8 cellular contexts compared by ENCODE assay signal in the genomic region with DNA sequence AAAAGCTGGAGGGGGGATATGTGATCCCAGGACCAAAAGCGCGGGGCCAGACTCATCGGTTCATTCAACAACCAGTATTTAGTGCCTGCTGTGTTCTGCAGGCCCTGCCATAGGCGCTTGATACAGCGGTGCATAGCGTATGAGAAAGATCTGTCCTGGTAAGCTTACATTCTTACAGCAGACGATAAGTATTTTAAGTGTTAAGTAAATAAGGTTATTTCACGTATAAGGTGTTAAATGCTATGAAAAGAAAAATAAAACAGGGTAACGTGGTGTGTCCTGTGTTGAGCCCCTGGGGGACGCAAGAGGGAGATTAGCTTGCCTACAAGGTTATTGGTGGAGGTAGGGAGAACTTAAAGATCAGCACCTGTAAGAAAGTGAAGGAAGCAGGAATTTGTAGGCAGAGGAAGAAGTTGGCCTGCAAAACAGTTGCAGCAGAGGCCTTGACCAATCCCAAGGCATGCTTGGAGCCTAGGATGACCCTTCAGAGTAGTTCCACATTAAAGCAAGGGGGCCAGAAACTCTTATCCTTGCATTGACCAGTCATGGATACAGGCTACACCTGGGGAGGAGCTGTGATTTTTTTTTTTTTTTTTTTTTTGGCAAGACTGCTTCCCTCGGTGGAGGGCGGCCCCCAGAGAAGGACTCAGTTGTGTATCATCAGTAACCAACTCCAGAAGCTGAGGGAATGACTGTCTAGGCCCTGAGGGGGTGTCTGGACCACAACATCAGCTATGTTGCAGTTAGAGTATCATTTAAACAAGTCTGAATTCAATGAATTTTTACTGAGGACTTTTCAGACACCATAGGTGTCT. TPM values are rescaled to one million over a fixed set of nuclear protein-coding genes. Genes with fewer than 3 reads are reported as not detected.
DNase-seq lines count a peak whose midpoint lies in the region; ATAC-seq, FAIRE-seq and TF ChIP-seq lines count a peak whose summit lies in the region.

No MANE protein-coding gene starts in this region.

- ATAC-seq in K562 (no peak), lower lobe of right lung (no peak), upper lobe of right lung (no peak), GM18519 (IDR thresholded peaks at IDR 0.05; ENCODE audit: low FRiP score, unreplicated experiment) (no peak)

- in situ Hi-C loops in K562 (cut with MboI), result no loop called here

- WGBS in K562 (ENCODE audit: insufficient coverage, low coverage, missing lambda C conversion rate), result 5% methylated on average over 10 of the region's 12 CpGs

- H3K4me1 ChIP-seq in K562 (replicated peaks in 1 of 2; ENCODE audit: control insufficient read depth in 2 of 2, insufficient read depth in 2 of 2, low read length in 2 of 2), result peaks cover 15 to 18% of the 10 kb centered on the region in 2 experiments; a peak in 4 of 5 replicates
- H3K4me1 ChIP-seq in lower lobe of right lung, result peaks cover 13% of the 10 kb centered on the region
- no peaks in the 10 kb centered on the region for H3K4me1 ChIP-seq in upper lobe of right lung

- no peak for TF ChIP-seq RAD21 in K562 (CRISPR knock-in tag; conservative IDR thresholded peaks at IDR 0.05 in 1 of 2, IDR thresholded peaks at IDR 0.05 in 1 of 2)

- DNase-seq in ELR (ENCODE audit: low read depth) (peak; percentile 79), LNCaP clone FGC (ENCODE audit: low read depth) (peak; percentile 21), K562 (ENCODE audit: extremely low read depth in 1 of 4, low spot score in 3 of 4) (no peak), lower lobe of right lung (no peak), upper lobe of right lung (no peak), NOMO-1 treated with DMSO at 0.1 percent for 48 hours (lab: John Stamatoyannopoulos, UW; ENCODE audit: unreplicated experiment) (no peak)
- DNase-seq in effector CD4-positive, alpha-beta T cell, result no peak

- H3K4me2 ChIP-seq in K562 (ENCODE audit: insufficient read depth, low read length), result peak overlapping the region; percentile 88

- no peaks in the 10 kb centered on the region for H3K36me3 ChIP-seq in K562 (ENCODE audit: control insufficient read depth, insufficient read depth, low read length)
- peaks cover 7% of the 10 kb centered on the region for H3K36me3 ChIP-seq in lower lobe of right lung
- H3K36me3 ChIP-seq in upper lobe of right lung, result no peaks in the 10 kb centered on the region

- no peak for TF ChIP-seq CTCF in LNCaP clone FGC (IDR thresholded peaks at IDR 0.05; ENCODE audit: control insufficient read depth, extremely low read depth, insufficient read depth)
- TF ChIP-seq CTCF in K562 (IDR thresholded peaks at IDR 0.05 in 2 of 3, conservative IDR thresholded peaks at IDR 0.05 in 1 of 3; ENCODE audit: insufficient read depth in 2 of 3, low read depth in 1 of 3, low read length in 3 of 3), result peak in 1 of 3 experiments; percentile 3; a peak in 1 of 6 replicates
- TF ChIP-seq CTCF in lower lobe of right lung (IDR thresholded peaks at IDR 0.05), result no peak
- no peak for TF ChIP-seq CTCF in upper lobe of right lung (IDR thresholded peaks at IDR 0.05)

- intact Hi-C loops in K562 (cut with micrococcal nuclease), result no loop called here
- intact Hi-C loops in lower lobe of right lung (cut with DNase I), result no loop called here
- intact Hi-C loops in upper lobe of right lung (cut with DNase I), result no loop called here

- H3K9ac ChIP-seq in K562 (ENCODE audit: insufficient read depth in 1 of 2, low read depth in 2 of 2, low read length in 2 of 2), result peak overlapping the region; percentile 79 to 92; a peak in 3 of 4 replicates

- H4K20me1 ChIP-seq in K562 (replicated peaks; ENCODE audit: control insufficient read depth, insufficient read depth, low read length), result no peaks in the 10 kb centered on the region

- H3K4me3 ChIP-seq in LNCaP clone FGC (ENCODE audit: low read depth, low read length), result peak overlapping the region; percentile 58
- H3K4me3 ChIP-seq in K562, result peak overlapping the region; percentile 92
- peak overlapping the region; percentile 95 for H3K4me3 ChIP-seq in lower lobe of right lung
- peak overlapping the region; percentile 74 for H3K4me3 ChIP-seq in upper lobe of right lung

- no peaks in the 10 kb centered on the region for H3K79me2 ChIP-seq in K562 (ENCODE audit: control insufficient read depth, insufficient read depth, low read length)

- H3K27me3 ChIP-seq in K562 (ENCODE audit: control insufficient read depth in 2 of 2, insufficient read depth in 2 of 2, low read length in 2 of 2), result no peaks in the 10 kb centered on the region
- no peaks in the 10 kb centered on the region for H3K27me3 ChIP-seq in lower lobe of right lung (ENCODE audit: low read depth)
- no peaks in the 10 kb centered on the region for H3K27me3 ChIP-seq in upper lobe of right lung

- TF ChIP-seq EP300 in K562 (IDR thresholded peaks at IDR 0.05; ENCODE audit: low read length), result no peak

- H3K9me3 ChIP-seq in K562 (replicated peaks; ENCODE audit: control insufficient read depth, insufficient read depth, low read depth, low read length) (no peaks in the 10 kb centered on the region), lower lobe of right lung (no peaks in the 10 kb centered on the region), upper lobe of right lung (no peaks in the 10 kb centered on the region)

- CTCF ChIA-PET in K562 (lab: Yijun Ruan, JAX; ENCODE audit: low intra/inter-chr PET ratio), result no interaction called here

- no peak for FAIRE-seq in K562 (lab: Jason Lieb, UNC)

- POLR2A ChIA-PET in K562 (lab: Yijun Ruan, JAX), result interaction anchor here (0.6 to 2.2 kb wide), 12 partner anchors 9 to 45 kb away, joined by 3 to 13 read pairs (median 4); no protein-coding TSS in a partner anchor

- H3K27ac ChIP-seq in K562 (ENCODE audit: extremely low read depth, low read depth, low read length) (peak overlapping the region; percentile 89; the same call in 2 of the 3 replicates), lower lobe of right lung (peak overlapping the region; percentile 100), upper lobe of right lung (peak overlapping the region; percentile 97)

- peak overlapping the region; percentile 99 for H2AFZ ChIP-seq in K562 (ENCODE audit: low read depth, low read length)

- H3K9me1 ChIP-seq in K562 (ENCODE audit: control insufficient read depth, insufficient read depth, low read length), result peaks cover 4% of the 10 kb centered on the region

- TSS peak; percentile 54 for BruUV-seq in K562 (replicated peaks; lab: Mats Ljungman, UMichigan)

- no peak for TF ChIP-seq POLR2A in K562 (conservative IDR thresholded peaks at IDR 0.05)

TF ChIP-seq in K562, 482 proteins besides CTCF, POLR2A, EP300 and RAD21 (continues in another document):
- TF ChIP-seq TSC22D4 (tag; IDR thresholded peaks at IDR 0.05), result no peak
- TF ChIP-seq KAT7 (CRISPR knock-in tag; IDR thresholded peaks at IDR 0.05; ENCODE audit: borderline replicate concordance), result 0 out of 2 replicates have a peak, but pooled peaks have one; percentile 13

RNA-seq across cellular contexts. Expression of a gene that starts 0.5 kb away (rescaled TPM):
- total RNA-seq in K562 (2011; cell fraction: chromatin; rRNA removed; ENCODE audit: low replicate concordance), result 3.1 TPM in 1 of 2 replicates, not detected in the other
- total RNA-seq in K562 (2011; cell fraction: nucleolus; rRNA removed), result 3.4 and 4.3 TPM in 2 replicates
- 3.1 and 3.6 TPM in 2 replicates for total RNA-seq in K562 (2011; cell fraction: nucleoplasm; rRNA removed)
- total RNA-seq in K562 (2014; rRNA removed), result 4.5 and 5.5 TPM in 2 replicates
- total RNA-seq in K562 (2014; rRNA removed; fragmentation: Illumina TruSeq; extraction: Trizol), result 2.3 and 3.3 TPM in 2 replicates
- total RNA-seq in K562 (2015; rRNA removed; fragmentation: Illumina TruSeq; extraction: Trizol), result 3.6 and 4.7 TPM in 2 replicates
- 2.6 and 2.9 TPM in 2 replicates for total RNA-seq in K562 (2021)
- 4.5 and 5.2 TPM in 2 replicates for polyA plus RNA-seq in K562 (2011; rRNA removed)
- 4.2 and 6.6 TPM in 2 replicates for polyA plus RNA-seq in K562 (2011; cell fraction: cytosol; rRNA removed)
- polyA plus RNA-seq in K562 (2011; cell fraction: nucleus; rRNA removed), result 1.4 and 3.0 TPM in 2 replicates
- polyA plus RNA-seq in K562 (2012), result 2.8 and 3.9 TPM in 2 replicates
- 3.3 and 4.3 TPM in 2 replicates for polyA plus RNA-seq in K562 (2014; fragmentation: Illumina TruSeq; extraction: Trizol)
- polyA plus RNA-seq in K562 (2014; fragmentation: Nextera tagmentation; extraction: Ambion mirVana), result 1 to 10 TPM in 1 of 2 experiments, under 1 TPM in 1; 1.00 to 1.4 TPM
- 2.9 and 3.5 TPM in 2 replicates for polyA plus RNA-seq in K562 (2014; rRNA removed)
- polyA minus RNA-seq in K562 (2011; rRNA and poly(A)+ RNA removed), result 3.7 and 3.9 TPM in 2 replicates
- 2.1 and 2.7 TPM in 2 replicates for polyA minus RNA-seq in K562 (2011; cell fraction: cytosol; rRNA and poly(A)+ RNA removed)
- polyA minus RNA-seq in K562 (2011; cell fraction: nucleus; rRNA and poly(A)+ RNA removed), result 2.6 and 3.2 TPM in 2 replicates
- 2.7 TPM for total RNA-seq in lower lobe of right lung
- 2.1 TPM for total RNA-seq in upper lobe of right lung

RNA-seq across cellular contexts. Expression of a gene that starts 26.7 kb away (rescaled TPM):
- total RNA-seq in K562 (2011; cell fraction: chromatin; rRNA removed; ENCODE audit: low replicate concordance), result 2.7 and 3.5 TPM in 2 replicates
- total RNA-seq in K562 (2011; cell fraction: nucleolus; rRNA removed), result 1.7 and 3.3 TPM in 2 replicates
- 3.2 and 3.9 TPM in 2 replicates for total RNA-seq in K562 (2011; cell fraction: nucleoplasm; rRNA removed)
- total RNA-seq in K562 (2014; rRNA removed) (6.8 and 7.2 TPM in 2 replicates), K562 (2014; rRNA removed; fragmentation: Illumina TruSeq; extraction: Trizol) (7.0 and 8.0 TPM in 2 replicates), K562 (2015; rRNA removed; fragmentation: Illumina TruSeq; extraction: Trizol) (5.2 and 5.7 TPM in 2 replicates), K562 (2021) (5.9 and 6.2 TPM in 2 replicates), lower lobe of right lung (34.9 TPM), upper lobe of right lung (20.9 TPM)
- polyA plus RNA-seq in K562 (2011; rRNA removed) (2.0 and 2.4 TPM in 2 replicates), K562 (2014; fragmentation: Illumina TruSeq; extraction: Trizol) (7.9 and 8.4 TPM in 2 replicates), K562 (2014; fragmentation: Nextera tagmentation; extraction: Ambion mirVana) (1 to 10 TPM; 1.6 to 2.3 TPM), K562 (2014; rRNA removed) (8.7 and 9.9 TPM in 2 replicates)
- polyA plus RNA-seq in K562 (2011; cell fraction: cytosol; rRNA removed), result 1.8 and 3.4 TPM in 2 replicates
- 2.1 and 2.6 TPM in 2 replicates for polyA plus RNA-seq in K562 (2011; cell fraction: nucleus; rRNA removed)
- polyA plus RNA-seq in K562 (2012), result 6.7 and 11.4 TPM in 2 replicates
- 1.0 and 2.6 TPM in 2 replicates for polyA minus RNA-seq in K562 (2011; rRNA and poly(A)+ RNA removed)
- polyA minus RNA-seq in K562 (2011; cell fraction: cytosol; rRNA and poly(A)+ RNA removed), result 1.4 and 1.6 TPM in 2 replicates
- polyA minus RNA-seq in K562 (2011; cell fraction: nucleus; rRNA and poly(A)+ RNA removed), result 0.67 TPM in 2 replicates

Comparison
In these comparisons a context has a peak if more than half of its experiments do, and no peak if none do; other contexts are left out.
1. DNase-seq: peak in ELR (single experiment) and LNCaP clone FGC (single experiment); none in K562 (0 of 4), lower lobe of right lung (single experiment), upper lobe of right lung (single experiment), effector CD4-positive, alpha-beta T cell (single experiment) and NOMO-1 treated with DMSO at 0.1 percent for 48 hours (single experiment).
2. Peak in every context shown above with its lines, with median percentiles within 50 percentile points of each other: H3K4me3 ChIP-seq and H3K27ac ChIP-seq.